In the genomic region with DNA sequence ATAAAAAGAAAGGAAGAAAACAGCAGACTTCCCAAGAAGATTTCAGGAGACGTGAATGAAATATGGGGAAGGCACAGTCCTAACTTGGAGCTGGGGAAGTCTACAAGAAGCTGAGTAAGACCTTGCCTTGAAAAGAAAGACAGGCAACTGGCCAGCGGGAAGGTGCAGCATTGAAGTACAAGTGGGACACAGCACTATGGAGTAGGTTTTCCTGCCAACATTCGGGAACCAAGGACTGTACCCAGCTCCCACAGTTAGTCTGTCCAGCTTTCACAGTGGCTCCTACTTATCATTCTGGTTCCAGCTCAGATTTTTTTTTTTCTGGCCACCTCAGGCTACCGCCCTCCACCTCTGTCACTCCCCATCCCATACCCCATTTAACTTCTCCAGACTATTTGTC, we compare ENCODE assay signal across 20 cellular contexts.
"Had no signal": no experiment of that assay in that cellular context is flagged by ENCODE, and none has a peak within 500 bp of the region (broad histone marks: within the 10 kb centered on the region; RNA-seq: fewer than 3 reads in every experiment).

No MANE protein-coding gene starts in this region.

- H3K9me3 ChIP-seq: MG63 had no signal

- H3K4me3 Mint-ChIP-seq: activated CD4-positive, alpha-beta T cell treated with anti-CD3 and anti-CD28 coated beads for 36 hours; activated CD8-positive, alpha-beta T cell treated with anti-CD3 and anti-CD28 coated beads for 36 hours; activated naive CD4-positive, alpha-beta T cell treated with anti-CD3 and anti-CD28 coated beads, Interleukin-2, amount 50 U/mL, for 24 hours; activated T-helper 1 cell treated with anti-CD3 and anti-CD28 coated beads, Interleukin-12 subunit alpha, Interleukin-12 subunit beta, Interleukin-2, Interleukin-4 antibody, amounts not matched to agents 30 ng/mL and 10 ng/mL and 1 ng/mL, durations not matched to agents 14 hours and 24 hours and 36 hours had no signal

- H3K27me3 ChIP-seq: brain microvascular endothelial cell, cardiac muscle cell, MG63 had no signal

- DNase-seq: activated CD4-positive, alpha-beta T cell treated with anti-CD3 and anti-CD28 coated beads for 36 hours; activated CD4-positive, alpha-beta T cell treated with anti-CD3 and anti-CD28 coated beads, Interleukin-2, amount 50 U/mL, for 1 hour; activated CD8-positive, alpha-beta memory T cell treated with anti-CD3 and anti-CD28 coated beads, Interleukin-2, amount 50 U/mL, for 4 hours; activated CD8-positive, alpha-beta T cell treated with anti-CD3 and anti-CD28 coated beads for 36 hours; activated effector memory CD4-positive, alpha-beta T cell treated with Interleukin-2 at 50 U/mL for 16 hours; activated naive CD4-positive, alpha-beta T cell; brain microvascular endothelial cell; MG63; NCI-H1105 treated with DMSO at 0.1 percent for 48 hours; NCI-H146; NCI-H187 treated with DMSO at 0.1 percent for 48 hours; NCI-H2081 treated with DMSO at 0.1 percent for 48 hours; NCI-H446; NCI-H524; SIG-M5; T-helper 2 cell; WERI-Rb-1 had no signal

- H3K27me3 Mint-ChIP-seq: activated CD4-positive, alpha-beta T cell treated with anti-CD3 and anti-CD28 coated beads for 36 hours; activated CD8-positive, alpha-beta T cell treated with anti-CD3 and anti-CD28 coated beads for 36 hours; activated naive CD4-positive, alpha-beta T cell treated with anti-CD3 and anti-CD28 coated beads, Interleukin-2, amount 50 U/mL, for 24 hours had no signal

- H3K9me3 Mint-ChIP-seq: activated CD8-positive, alpha-beta T cell treated with anti-CD3 and anti-CD28 coated beads for 36 hours; activated naive CD4-positive, alpha-beta T cell treated with anti-CD3 and anti-CD28 coated beads, Interleukin-2, amount 50 U/mL, for 24 hours had no signal

- H3K27ac ChIP-seq: brain microvascular endothelial cell, cardiac muscle cell, WERI-Rb-1 had no signal

- H3K27ac Mint-ChIP-seq: activated CD4-positive, alpha-beta T cell treated with anti-CD3 and anti-CD28 coated beads for 36 hours; activated CD8-positive, alpha-beta T cell treated with anti-CD3 and anti-CD28 coated beads for 36 hours; activated naive CD4-positive, alpha-beta T cell treated with anti-CD3 and anti-CD28 coated beads, Interleukin-2, amount 50 U/mL, for 24 hours; activated T-helper 1 cell treated with anti-CD3 and anti-CD28 coated beads, Interleukin-12 subunit alpha, Interleukin-12 subunit beta, Interleukin-2, Interleukin-4 antibody, amounts not matched to agents 30 ng/mL and 10 ng/mL and 1 ng/mL, durations not matched to agents 14 hours and 24 hours and 36 hours had no signal

- H3K4me3 ChIP-seq: cardiac muscle cell, MG63 had no signal

- ATAC-seq: activated CD4-positive, alpha-beta T cell treated with anti-CD3 and anti-CD28 coated beads for 36 hours; activated CD8-positive, alpha-beta T cell treated with anti-CD3 and anti-CD28 coated beads for 36 hours had no signal
